Comparison of ENCODE assay signal across 13 cellular contexts in the genomic region with DNA sequence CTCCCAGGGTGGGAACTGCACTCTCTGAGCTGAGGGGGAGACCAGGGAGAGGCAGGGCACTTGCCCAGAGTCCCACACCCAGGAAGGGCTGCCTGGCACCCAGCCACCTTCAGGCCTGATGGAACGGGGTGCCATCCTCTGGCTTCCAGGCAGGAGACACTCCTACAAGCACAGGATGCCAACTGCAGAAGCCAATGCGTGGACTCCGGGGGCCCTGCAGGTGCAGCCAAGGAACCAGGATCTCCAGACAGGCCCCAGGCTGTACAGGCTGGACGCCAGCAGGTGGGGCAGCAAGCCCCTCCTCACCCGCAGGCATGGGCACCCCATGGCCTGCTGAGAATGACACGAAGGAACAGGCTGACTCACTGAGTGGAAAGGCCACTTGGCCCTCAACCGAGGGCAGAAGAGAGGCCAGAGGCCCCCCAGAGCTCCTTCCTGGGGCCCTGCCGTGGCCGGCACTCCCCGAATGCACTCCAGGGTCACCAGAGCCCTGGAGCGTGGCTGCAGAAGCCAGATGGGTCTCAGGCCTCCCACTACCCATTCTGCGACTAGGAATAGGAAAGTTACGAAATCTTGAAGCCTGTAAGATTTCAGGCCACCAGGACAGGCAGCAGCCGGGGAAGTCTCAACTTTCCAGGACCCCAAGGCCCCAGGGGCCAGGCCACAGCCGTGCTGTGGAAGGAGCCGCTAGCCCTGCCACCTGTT. TPM values are rescaled to one million over a fixed set of nuclear protein-coding genes. Genes with fewer than 3 reads are reported as not detected.
A peak's percentile ranks its signal among the peaks of the same experiment; 100 is the strongest.
DNase-seq lines count a peak whose midpoint lies in the region; ATAC-seq and TF ChIP-seq lines count a peak whose summit lies in the region.
"Had no signal": no experiment of that assay in that cellular context is flagged by ENCODE, and none has a peak within 500 bp of the region (broad histone marks: within the 10 kb centered on the region; RNA-seq: fewer than 3 reads in every experiment).

No MANE protein-coding gene starts in this region.

- no peak overlapping the region for H3K27ac ChIP-seq in mammary epithelial cell (ENCODE audit: insufficient read depth, low read depth, low read length)
- H3K27ac ChIP-seq in upper lobe of right lung: peak overlapping the region; percentile 11

- peaks cover 11% of the 10 kb centered on the region for H3K4me1 ChIP-seq in mammary epithelial cell (ENCODE audit: insufficient read depth, low read length)
- no peaks in the 10 kb centered on the region for H3K4me1 ChIP-seq in mucosa of descending colon (ENCODE audit: low read depth)
- peaks cover 30% of the 10 kb centered on the region for H3K4me1 ChIP-seq in upper lobe of right lung

- TF ChIP-seq CTCF in MCF 10A (IDR thresholded peaks at IDR 0.05; ENCODE audit: unreplicated experiment): no peak
- TF ChIP-seq CTCF in mammary epithelial cell (conservative IDR thresholded peaks at IDR 0.05 in 1 of 2, IDR thresholded peaks at IDR 0.05 in 1 of 2; ENCODE audit: extremely low read depth in 1 of 2, insufficient read depth in 1 of 2, low read depth in 1 of 2, low read length in 2 of 2): no peak
- TF ChIP-seq CTCF in choroid plexus epithelial cell (conservative IDR thresholded peaks at IDR 0.05; ENCODE audit: low read depth, low read length): no peak
- TF ChIP-seq CTCF in mucosa of descending colon (IDR thresholded peaks at IDR 0.05): no peak
- no peak for TF ChIP-seq CTCF in upper lobe of right lung (IDR thresholded peaks at IDR 0.05)
- TF ChIP-seq CTCF in GM10266 (IDR thresholded peaks at IDR 0.05; ENCODE audit: control insufficient read depth, insufficient read depth, low read depth, missing control alignments): no peak

- no peak overlapping the region for H2AFZ ChIP-seq in mammary epithelial cell (ENCODE audit: low read depth, low read length)

- no peaks in the 10 kb centered on the region for H3K27me3 Mint-ChIP-seq in MCF 10A (ENCODE audit: insufficient read depth, unreplicated experiment)
- H3K27me3 Mint-ChIP-seq: natural killer cell treated with Interleukin-12 subunit alpha and Interleukin-12 subunit beta and Interleukin-15 and Interleukin-18, amount 100 ng/mL, for 72 hours had no signal

- in situ Hi-C loops in mammary epithelial cell (cut with MboI; ENCODE audit: low sequenced_read_pairs in 2 of 2): no loop called here

- H3K27ac Mint-ChIP-seq in MCF 10A (ENCODE audit: low read depth, unreplicated experiment): no peak overlapping the region

- intact Hi-C loops in MCF 10A (cut with micrococcal nuclease) (no loop called here), mammary epithelial cell (cut with micrococcal nuclease) (no loop called here), mucosa of descending colon (cut with DNase I, micrococcal nuclease) (no loop called here), upper lobe of right lung (cut with DNase I) (no loop called here)

- H3K9me3 Mint-ChIP-seq in MCF 10A (ENCODE audit: unreplicated experiment): no peaks in the 10 kb centered on the region
- H3K9me3 Mint-ChIP-seq: natural killer cell treated with Interleukin-12 subunit alpha and Interleukin-12 subunit beta and Interleukin-15 and Interleukin-18, amount 100 ng/mL, for 72 hours had no signal

- no peak overlapping the region for H3K9ac ChIP-seq in mammary epithelial cell (ENCODE audit: insufficient read depth, low read length)

- dilution Hi-C loops in mammary epithelial cell (cut with HindIII; ENCODE audit: low sequenced_read_pairs): loop anchor here (5.0 kb wide), 2 partner anchors 58 to 102 kb away; no protein-coding TSS in a partner anchor

- peaks cover 95% of the 10 kb centered on the region for H3K79me2 ChIP-seq in mammary epithelial cell (ENCODE audit: insufficient read depth, low read length)

- ATAC-seq in mucosa of descending colon: no peak
- ATAC-seq in upper lobe of right lung: no peak
- ATAC-seq in HG03025 (IDR thresholded peaks at IDR 0.05; ENCODE audit: low FRiP score, unreplicated experiment): no peak
- no peak for ATAC-seq in HG02840 (IDR thresholded peaks at IDR 0.05; ENCODE audit: low FRiP score, unreplicated experiment)
- ATAC-seq: activated CD4-positive, CD25-positive, alpha-beta regulatory T cell treated with anti-CD3 and anti-CD28 coated beads, Interleukin-2, amount 50 U/mL, for 24 hours had no signal

- CTCF ChIA-PET in MCF 10A (lab: Yijun Ruan, JAX): no interaction called here
- CTCF ChIA-PET in mammary epithelial cell (lab: Charles Lee; ENCODE audit: low non-redundant PET): no interaction called here

- WGBS in mammary epithelial cell (ENCODE audit: low coverage, missing lambda C conversion rate): 55% methylated on average over 12 of the region's 16 CpGs

- BruUV-seq in MCF 10A (replicated peaks; lab: Mats Ljungman, UMichigan) (no TSS peak), mammary epithelial cell (replicated peaks; lab: Mats Ljungman, UMichigan) (no TSS peak)

- no peaks in the 10 kb centered on the region for H3K36me3 ChIP-seq in mammary epithelial cell (ENCODE audit: insufficient read depth, low read length)
- H3K36me3 ChIP-seq in mucosa of descending colon (ENCODE audit: low read depth): no peaks in the 10 kb centered on the region
- no peaks in the 10 kb centered on the region for H3K36me3 ChIP-seq in upper lobe of right lung

- no peak overlapping the region for H3K4me2 ChIP-seq in mammary epithelial cell (ENCODE audit: insufficient read depth, low read depth, low read length)

- H3K27me3 ChIP-seq in mammary epithelial cell (ENCODE audit: insufficient read depth, low read length): no peaks in the 10 kb centered on the region
- no peaks in the 10 kb centered on the region for H3K27me3 ChIP-seq in upper lobe of right lung

- peaks cover 3% of the 10 kb centered on the region for H4K20me1 ChIP-seq in mammary epithelial cell (ENCODE audit: insufficient read depth, low read length)

- peaks cover 28% of the 10 kb centered on the region for H3K36me3 Mint-ChIP-seq in MCF 10A (ENCODE audit: insufficient read depth, unreplicated experiment)
- H3K36me3 Mint-ChIP-seq: natural killer cell treated with Interleukin-12 subunit alpha and Interleukin-12 subunit beta and Interleukin-15 and Interleukin-18, amount 100 ng/mL, for 72 hours had no signal

- peak; percentile 69 for DNase-seq in MCF 10A (ENCODE audit: unreplicated experiment)
- no peak for DNase-seq in mammary epithelial cell
- DNase-seq in choroid plexus epithelial cell (ENCODE audit: low read depth): peak; percentile 13
- peak in 2 of 3 donors; percentile 24 to 40 for DNase-seq in mucosa of descending colon
- no peak for DNase-seq in upper lobe of right lung
- DNase-seq in GM10266 (ENCODE audit: extremely low spot score): no peak
- DNase-seq: activated gamma-delta T cell treated with Interleukin-2 at 50 U/mL for 16 hours; effector CD8-positive, alpha-beta T cell; stimulated activated CD4-positive, alpha-beta T cell treated with anti-CD3 and anti-CD28 coated beads, Interleukin-2, amount 100 ng/mL, for 24 hours had no signal

- POLR2A ChIA-PET in MCF 10A (lab: Yijun Ruan, JAX): interaction anchor here (1.8 kb wide), 1 partner anchor 15 kb away, joined by 6 read pairs; no protein-coding TSS in a partner anchor

- H3K4me3 Mint-ChIP-seq in MCF 10A (ENCODE audit: unreplicated experiment): peak overlapping the region; percentile 24
- H3K4me3 Mint-ChIP-seq: natural killer cell treated with Interleukin-12 subunit alpha and Interleukin-12 subunit beta and Interleukin-15 and Interleukin-18, amount 100 ng/mL, for 72 hours had no signal

- H3K4me3 ChIP-seq in mammary epithelial cell (replicated peaks in 1 of 3; ENCODE audit: insufficient read depth in 1 of 3, low read depth in 2 of 3, low read length in 3 of 3): no peak overlapping the region
- no peak overlapping the region for H3K4me3 ChIP-seq in choroid plexus epithelial cell (ENCODE audit: low read depth, low read length)
- no peak overlapping the region for H3K4me3 ChIP-seq in mucosa of descending colon
- H3K4me3 ChIP-seq in upper lobe of right lung: no peak overlapping the region

- H3K4me1 Mint-ChIP-seq in MCF 10A (ENCODE audit: insufficient read depth, unreplicated experiment): peaks cover 23% of the 10 kb centered on the region

- H3K9me3 ChIP-seq in mammary epithelial cell (replicated peaks; ENCODE audit: insufficient read depth, low read length): no peaks in the 10 kb centered on the region
- no peaks in the 10 kb centered on the region for H3K9me3 ChIP-seq in mucosa of descending colon
- H3K9me3 ChIP-seq in upper lobe of right lung: no peaks in the 10 kb centered on the region

RNA-seq across cellular contexts. Expression of a gene that starts 15.7 kb away (rescaled TPM):
- total RNA-seq in MCF 10A (2022): 16.5 and 20.2 TPM in 2 replicates
- 10 to 100 TPM; 14.1 to 27.3 TPM for total RNA-seq in mammary epithelial cell
- 6.7 TPM for polyA plus RNA-seq in mammary epithelial cell
- polyA minus RNA-seq in mammary epithelial cell: 13.1 TPM
- 10 to 100 TPM; 15.9 to 81.3 (median 22.1) TPM for total RNA-seq in mucosa of descending colon
- total RNA-seq in upper lobe of right lung: 33.5 TPM

RNA-seq across cellular contexts. Expression of a gene that starts 39.3 kb away (rescaled TPM):
- total RNA-seq in MCF 10A (2022) (43.2 and 45.4 TPM in 2 replicates), mammary epithelial cell (10 to 100 TPM; 33.8 to 49.8 TPM), mucosa of descending colon (10 to 100 TPM; 47.4 to 54.1 (median 52.0) TPM), upper lobe of right lung (30.7 TPM)
- polyA plus RNA-seq in mammary epithelial cell: 27.9 TPM
- polyA minus RNA-seq in mammary epithelial cell: 25.5 TPM

Comparison
In these comparisons a context has a peak if more than half of its experiments do, and no peak if none do; other contexts are left out.
1. DNase-seq: peak in MCF 10A (single experiment), choroid plexus epithelial cell (single experiment) and mucosa of descending colon (2 of 3); none in mammary epithelial cell (single experiment), upper lobe of right lung (single experiment) and GM10266 (single experiment).